In genomic region chr20:62876826-62877728, GRCh38 we compare ENCODE assay signal across 7 cellular contexts. TPM values are rescaled to one million over a fixed set of nuclear protein-coding genes. Genes with fewer than 3 reads are reported as not detected.
DNase-seq lines count a peak whose midpoint lies in the region; ATAC-seq and TF ChIP-seq lines count a peak whose summit lies in the region.

No MANE protein-coding gene starts in this region.

- intact Hi-C loops in esophagus muscularis mucosa (cut with DNase I) = no loop called here
- intact Hi-C loops in activated naive CD4-positive, alpha-beta T cell treated with anti-CD3 and anti-CD28 coated beads for 36 hours (cut with micrococcal nuclease) = no loop called here

- H3K9me3 ChIP-seq in RWPE2 (ENCODE audit: severe bottlenecking) (no peaks in the 10 kb centered on the region), esophagus muscularis mucosa (no peaks in the 10 kb centered on the region), upper lobe of left lung (no peaks in the 10 kb centered on the region), hepatocyte (ENCODE audit: low read depth) (no peaks in the 10 kb centered on the region)

- DNase-seq in RWPE2 (ENCODE audit: low spot score) (peak; percentile 87), esophagus muscularis mucosa (ENCODE audit: extremely low spot score) (no peak), mucosa of gallbladder (ENCODE audit: low spot score) (peak; percentile 52), upper lobe of left lung (peak; percentile 42 to 89), hepatocyte (ENCODE audit: low spot score) (no peak)
- DNase-seq in activated naive CD4-positive, alpha-beta T cell treated with anti-CD3 and anti-CD28 coated beads for 36 hours = no peak

- H3K27me3 ChIP-seq in RWPE2 (ENCODE audit: insufficient read depth, poor library complexity, severe bottlenecking) (no peaks in the 10 kb centered on the region), esophagus muscularis mucosa (no peaks in the 10 kb centered on the region), upper lobe of left lung (no peaks in the 10 kb centered on the region), hepatocyte (no peaks in the 10 kb centered on the region)

- H3K36me3 ChIP-seq in RWPE2 (ENCODE audit: low read depth) = 0 out of 2 replicates have a peak, but pooled peaks cover 4% of the 10 kb centered on the region
- H3K36me3 ChIP-seq in esophagus muscularis mucosa = peaks cover 13 to 32% (median 27%) of the 10 kb centered on the region in 4 donors
- H3K36me3 ChIP-seq in upper lobe of left lung = peaks cover 0 to 33% (median 24%) of the 10 kb centered on the region in 4 donors
- no peaks in the 10 kb centered on the region for H3K36me3 ChIP-seq in hepatocyte (replicated peaks; ENCODE audit: insufficient read depth, low read depth)

- CTCF ChIA-PET in activated naive CD4-positive, alpha-beta T cell treated with anti-CD3 and anti-CD28 coated beads for 36 hours (lab: Charles Lee) = interaction anchor here (1.0 to 1.4 kb wide), 2 partner anchors 23 to 132 kb away, joined by 3 to 4 read pairs; no protein-coding TSS in a partner anchor

- H3K9me3 Mint-ChIP-seq in activated naive CD4-positive, alpha-beta T cell treated with anti-CD3 and anti-CD28 coated beads for 36 hours = no peaks in the 10 kb centered on the region

- no peaks in the 10 kb centered on the region for H3K79me2 ChIP-seq in hepatocyte

- ATAC-seq in RWPE2 (ENCODE audit: low read depth) = no peak
- peak; percentile 76 to 83 for ATAC-seq in upper lobe of left lung (ENCODE audit: low FRiP score in 2 of 2)
- no peak for ATAC-seq in GM18511 (IDR thresholded peaks at IDR 0.05; ENCODE audit: unreplicated experiment)

- peaks cover 17% of the 10 kb centered on the region for H3K4me1 Mint-ChIP-seq in activated naive CD4-positive, alpha-beta T cell treated with anti-CD3 and anti-CD28 coated beads for 36 hours (ENCODE audit: low read depth)

- TF ChIP-seq EP300 in esophagus muscularis mucosa (IDR thresholded peaks at IDR 0.05) (no peak), upper lobe of left lung (IDR thresholded peaks at IDR 0.05) (no peak)

- no peak overlapping the region for H3K27ac ChIP-seq in RWPE2 (ENCODE audit: poor library complexity, severe bottlenecking)
- H3K27ac ChIP-seq in esophagus muscularis mucosa (replicated peaks in 1 of 4) = peak overlapping the region; percentile 70 to 80 (median 78)
- H3K27ac ChIP-seq in upper lobe of left lung = peak overlapping the region; percentile 13 to 88 (median 72)
- H3K27ac ChIP-seq in hepatocyte = no peak overlapping the region

- H2AFZ ChIP-seq in hepatocyte = no peak overlapping the region

- H3K4me2 ChIP-seq in hepatocyte = no peak overlapping the region

- 47% methylated on average over 32 of the region's 46 CpGs for WGBS in esophagus muscularis mucosa
- 54 to 79% methylated on average over 5 to 21 of the region's 46 CpGs for WGBS in upper lobe of left lung, 2 donors
- 91% methylated on average over 46 of the region's 46 CpGs for WGBS in hepatocyte (ENCODE audit: low lambda C conversion rate, missing lambda C conversion rate)

- H3K9me2 ChIP-seq in hepatocyte (replicated peaks; ENCODE audit: insufficient read depth) = no peaks in the 10 kb centered on the region

- peaks cover 12% of the 10 kb centered on the region for H3K4me1 ChIP-seq in RWPE2 (ENCODE audit: insufficient read depth, poor library complexity, severe bottlenecking)
- H3K4me1 ChIP-seq in esophagus muscularis mucosa = peaks cover 28 to 36% (median 33%) of the 10 kb centered on the region in 4 donors
- peaks cover 18 to 26% (median 21%) of the 10 kb centered on the region in 4 donors for H3K4me1 ChIP-seq in upper lobe of left lung
- H3K4me1 ChIP-seq in hepatocyte (ENCODE audit: insufficient read depth) = no peaks in the 10 kb centered on the region

- peaks cover 4% of the 10 kb centered on the region for H3K36me3 Mint-ChIP-seq in activated naive CD4-positive, alpha-beta T cell treated with anti-CD3 and anti-CD28 coated beads for 36 hours (ENCODE audit: low read depth)

- no peak overlapping the region for H3K4me3 ChIP-seq in RWPE2 (ENCODE audit: severe bottlenecking)
- H3K4me3 ChIP-seq in esophagus muscularis mucosa = peak overlapping the region in 1 of 4 donors; percentile 22
- H3K4me3 ChIP-seq in upper lobe of left lung = peak overlapping the region in 1 of 4 donors; percentile 8
- no peak overlapping the region for H3K4me3 ChIP-seq in hepatocyte

- TF ChIP-seq POLR2A in esophagus muscularis mucosa (IDR thresholded peaks at IDR 0.05; ENCODE audit: low read depth) (no peak), upper lobe of left lung (IDR thresholded peaks at IDR 0.05) (no peak)

- no peak overlapping the region for H3K27ac Mint-ChIP-seq in activated naive CD4-positive, alpha-beta T cell treated with anti-CD3 and anti-CD28 coated beads for 36 hours

- H3K27me3 Mint-ChIP-seq in activated naive CD4-positive, alpha-beta T cell treated with anti-CD3 and anti-CD28 coated beads for 36 hours (ENCODE audit: low read depth) = no peaks in the 10 kb centered on the region

- TF ChIP-seq CTCF in RWPE2 (IDR thresholded peaks at IDR 0.05; ENCODE audit: poor library complexity, severe bottlenecking) (no peak), esophagus muscularis mucosa (IDR thresholded peaks at IDR 0.05) (no peak), upper lobe of left lung (IDR thresholded peaks at IDR 0.05) (no peak), hepatocyte (IDR thresholded peaks at IDR 0.05; ENCODE audit: poor library complexity) (no peak)

- H4K20me1 ChIP-seq in hepatocyte (ENCODE audit: insufficient read depth, poor library complexity, severe bottlenecking) = no peaks in the 10 kb centered on the region

- no peak overlapping the region for H3K4me3 Mint-ChIP-seq in activated naive CD4-positive, alpha-beta T cell treated with anti-CD3 and anti-CD28 coated beads for 36 hours

RNA-seq across cellular contexts. Expression of gene TCFL5, which starts 15.5 kb away (rescaled TPM):
- total RNA-seq in esophagus muscularis mucosa (10 to 100 TPM; 12.3 to 29.7 (median 18.8) TPM), mucosa of gallbladder (8.2 TPM), upper lobe of left lung (1 to 10 TPM; 2.1 to 9.6 (median 7.1) TPM), hepatocyte (9.1 and 9.5 TPM in 2 replicates)
- 8.5 and 10.5 TPM in 2 replicates for polyA plus RNA-seq in hepatocyte
- total RNA-seq in activated naive CD4-positive, alpha-beta T cell treated with anti-CD3 and anti-CD28 coated beads for 36 hours = 1 to 10 TPM; 5.4 to 5.5 TPM

RNA-seq across cellular contexts. Expression of gene DIDO1, which starts 49.2 kb away (rescaled TPM):
- total RNA-seq in esophagus muscularis mucosa (10 to 100 TPM; 48.9 to 61.6 (median 55.7) TPM), mucosa of gallbladder (61.1 TPM), upper lobe of left lung (100 to 1,000 TPM in 1 of 6 donors, 10 to 100 TPM in 5; 51.6 to 109 (median 58.9) TPM), hepatocyte (31.5 and 31.6 TPM in 2 replicates)
- polyA plus RNA-seq in hepatocyte = 23.7 and 26.5 TPM in 2 replicates
- total RNA-seq in activated naive CD4-positive, alpha-beta T cell treated with anti-CD3 and anti-CD28 coated beads for 36 hours = 10 to 100 TPM; 49.5 to 50.3 TPM

Comparison
In these comparisons a context has a peak if more than half of its experiments do, and no peak if none do; other contexts are left out.
1. ATAC-seq: peak in upper lobe of left lung (2 of 2); none in RWPE2 (single experiment) and GM18511 (single experiment).
2. DNase-seq: peak in RWPE2 (single experiment), mucosa of gallbladder (single experiment) and upper lobe of left lung (2 of 2); none in esophagus muscularis mucosa (single experiment), hepatocyte (single experiment) and activated naive CD4-positive, alpha-beta T cell treated with anti-CD3 and anti-CD28 coated beads for 36 hours (single experiment).
3. H3K27ac ChIP-seq: peak in esophagus muscularis mucosa (4 of 4) and upper lobe of left lung (4 of 4); none in RWPE2 (single experiment) and hepatocyte (single experiment).